ENCODE assay signal across 9 cellular contexts in genomic region chr5:103475629-103476240, GRCh38.
A peak's percentile ranks its signal among the peaks of the same experiment; 100 is the strongest.
DNase-seq lines count a peak whose midpoint lies in the region; ATAC-seq and TF ChIP-seq lines count a peak whose summit lies in the region.
"Had no signal": no experiment of that assay in that cellular context is flagged by ENCODE, and none has a peak within 500 bp of the region (broad histone marks: within the 10 kb centered on the region; RNA-seq: fewer than 3 reads in every experiment).

No MANE protein-coding gene starts in this region.

- peak overlapping the region in 2 of 5 experiments; percentile 52 to 58 for H3K27ac Mint-ChIP-seq in brain
- no peak overlapping the region for H3K27ac Mint-ChIP-seq in stimulated activated memory B cell treated with anti-CD40 and anti-IgM and Interleukin-4, amounts not matched to agents 10 μg/mL and 1 μg/mL and 100 μg/mL, for 72 hours

- no peak overlapping the region for H2AFZ ChIP-seq in DND-41 (ENCODE audit: low read depth, low read length)
- H2AFZ ChIP-seq in GM23248 = 0 out of 2 replicates have a peak overlapping the region, but pooled peaks have one; percentile 25

- in situ Hi-C loops in GM23248 (cut with MboI) = loop anchor here (10.0 kb wide), 1 partner anchor 241 kb away; no protein-coding TSS in a partner anchor

- no peak overlapping the region for H3K4me2 ChIP-seq in DND-41 (ENCODE audit: insufficient read depth, low read length)
- H3K4me2 ChIP-seq in GM23248 (ENCODE audit: unreplicated experiment) = no peak overlapping the region

- 43 to 48% methylated on average over 4 of the region's 4 CpGs for WGBS in GM23248 (ENCODE audit: low coverage in 1 of 2, low lambda C conversion rate in 2 of 2, missing lambda C conversion rate in 2 of 2), 2 experiments

- H3K9me3 ChIP-seq in DND-41 (ENCODE audit: insufficient read depth, low read length, severe bottlenecking) = no peaks in the 10 kb centered on the region
- no peaks in the 10 kb centered on the region for H3K9me3 ChIP-seq in GM23248 (ENCODE audit: low read depth)
- H3K9me3 ChIP-seq: SJCRH30 had no signal

- peak; percentile 70 for ATAC-seq in DND-41 (ENCODE audit: insufficient read depth, low read depth)
- no peak for ATAC-seq in stimulated activated memory B cell treated with anti-CD40 and anti-IgM and Interleukin-4, amounts not matched to agents 10 μg/mL and 1 μg/mL and 100 μg/mL, for 72 hours
- no peak for ATAC-seq in activated T-cell treated with anti-CD3 and anti-CD28 coated beads, Interleukin-2, amount 50 U/mL, for 4 hours
- ATAC-seq in GM19463 (IDR thresholded peaks at IDR 0.05; ENCODE audit: unreplicated experiment) = no peak

- H3K4me3 ChIP-seq in DND-41 (ENCODE audit: low read depth in 1 of 2, low read length in 2 of 2) (no peak overlapping the region), GM23248 (no peak overlapping the region)
- H3K4me3 ChIP-seq: SJCRH30 had no signal

- H3K27ac ChIP-seq in DND-41 (ENCODE audit: low read length) = no peak overlapping the region
- H3K27ac ChIP-seq in GM23248 = no peak overlapping the region
- H3K27ac ChIP-seq: SJCRH30 had no signal

- H3K4me1 ChIP-seq in DND-41 (ENCODE audit: insufficient read depth, low read length) (no peaks in the 10 kb centered on the region), GM23248 (ENCODE audit: insufficient read depth) (peaks cover 24% of the 10 kb centered on the region)

- H4K20me1 ChIP-seq in DND-41 (ENCODE audit: insufficient read depth, low read length) = no peaks in the 10 kb centered on the region
- no peaks in the 10 kb centered on the region for H4K20me1 ChIP-seq in GM23248 (ENCODE audit: insufficient read depth)

- H3K27me3 Mint-ChIP-seq in brain = no peaks in the 10 kb centered on the region
- no peaks in the 10 kb centered on the region for H3K27me3 Mint-ChIP-seq in stimulated activated memory B cell treated with anti-CD40 and anti-IgM and Interleukin-4, amounts not matched to agents 10 μg/mL and 1 μg/mL and 100 μg/mL, for 72 hours
- peaks cover under 1% of the 10 kb centered on the region for H3K27me3 Mint-ChIP-seq in activated T-cell treated with anti-CD3 and anti-CD28 coated beads, Interleukin-2, amount 50 U/mL, for 4 hours (ENCODE audit: low read depth)

- peaks cover 0 to 1% (median 0%) of the 10 kb centered on the region in 5 experiments for H3K9me3 Mint-ChIP-seq in brain
- H3K9me3 Mint-ChIP-seq in stimulated activated memory B cell treated with anti-CD40 and anti-IgM and Interleukin-4, amounts not matched to agents 10 μg/mL and 1 μg/mL and 100 μg/mL, for 72 hours = no peaks in the 10 kb centered on the region
- no peaks in the 10 kb centered on the region for H3K9me3 Mint-ChIP-seq in activated T-cell treated with anti-CD3 and anti-CD28 coated beads, Interleukin-2, amount 50 U/mL, for 4 hours

- H3K36me3 ChIP-seq in DND-41 (ENCODE audit: insufficient read depth, low read length) (no peaks in the 10 kb centered on the region), GM23248 (ENCODE audit: low read depth) (no peaks in the 10 kb centered on the region)
- H3K36me3 ChIP-seq: SJCRH30 had no signal

- no peaks in the 10 kb centered on the region for H3K9me2 ChIP-seq in GM23248 (ENCODE audit: insufficient read depth)

- H3F3A ChIP-seq in GM23248 (ENCODE audit: insufficient read depth) = peaks cover 14% of the 10 kb centered on the region

- H3K36me3 Mint-ChIP-seq in brain = no peaks in the 10 kb centered on the region
- no peaks in the 10 kb centered on the region for H3K36me3 Mint-ChIP-seq in stimulated activated memory B cell treated with anti-CD40 and anti-IgM and Interleukin-4, amounts not matched to agents 10 μg/mL and 1 μg/mL and 100 μg/mL, for 72 hours
- H3K36me3 Mint-ChIP-seq in activated T-cell treated with anti-CD3 and anti-CD28 coated beads, Interleukin-2, amount 50 U/mL, for 4 hours (ENCODE audit: insufficient read depth) = no peaks in the 10 kb centered on the region

- H3K27me3 ChIP-seq in DND-41 (ENCODE audit: insufficient read depth, low read length, poor library complexity) (no peaks in the 10 kb centered on the region), GM23248 (replicated peaks; ENCODE audit: insufficient read depth) (no peaks in the 10 kb centered on the region)
- H3K27me3 ChIP-seq: SJCRH30 had no signal

- no peak for DNase-seq in DND-41
- peak; percentile 69 for DNase-seq in GM23248
- DNase-seq in NCI-H1694 treated with DMSO at 0.1 percent for 48 hours (lab: John Stamatoyannopoulos, UW) = peak; percentile 42
- peak; percentile 70 for DNase-seq in left kidney (ENCODE audit: low read depth, low spot score)
- no peak for DNase-seq in activated T-cell treated with anti-CD3 and anti-CD28 coated beads, Interleukin-2, amount 50 U/mL, for 4 hours

- H3K4me1 Mint-ChIP-seq in brain = peaks cover 39% of the 10 kb centered on the region
- no peaks in the 10 kb centered on the region for H3K4me1 Mint-ChIP-seq in stimulated activated memory B cell treated with anti-CD40 and anti-IgM and Interleukin-4, amounts not matched to agents 10 μg/mL and 1 μg/mL and 100 μg/mL, for 72 hours
- H3K4me1 Mint-ChIP-seq in activated T-cell treated with anti-CD3 and anti-CD28 coated beads, Interleukin-2, amount 50 U/mL, for 4 hours (ENCODE audit: low read depth) = no peaks in the 10 kb centered on the region

- no peak overlapping the region for H3K9ac ChIP-seq in DND-41 (ENCODE audit: low read depth, low read length)
- H3K9ac ChIP-seq in GM23248 = no peak overlapping the region

- peak overlapping the region in 1 of 5 experiments; percentile 33 for H3K4me3 Mint-ChIP-seq in brain
- H3K4me3 Mint-ChIP-seq in stimulated activated memory B cell treated with anti-CD40 and anti-IgM and Interleukin-4, amounts not matched to agents 10 μg/mL and 1 μg/mL and 100 μg/mL, for 72 hours = no peak overlapping the region
- H3K4me3 Mint-ChIP-seq in activated T-cell treated with anti-CD3 and anti-CD28 coated beads, Interleukin-2, amount 50 U/mL, for 4 hours = no peak overlapping the region

- H3K79me2 ChIP-seq in DND-41 (ENCODE audit: insufficient read depth, low read length) = no peaks in the 10 kb centered on the region
- no peaks in the 10 kb centered on the region for H3K79me2 ChIP-seq in GM23248 (ENCODE audit: insufficient read depth)

- TF ChIP-seq CTCF in DND-41 (IDR thresholded peaks at IDR 0.05; ENCODE audit: borderline replicate concordance, extremely low read depth, low read length, poor library complexity, severe bottlenecking) (peak; percentile 72), brain (conservative IDR thresholded peaks at IDR 0.05) (peak; percentile 86 to 91)

Comparison
In these comparisons a context has a peak if more than half of its experiments do, and no peak if none do; other contexts are left out.
1. DNase-seq: peak in GM23248 (single experiment), NCI-H1694 treated with DMSO at 0.1 percent for 48 hours (single experiment) and left kidney (single experiment); none in DND-41 (single experiment) and activated T-cell treated with anti-CD3 and anti-CD28 coated beads, Interleukin-2, amount 50 U/mL, for 4 hours (single experiment).